Comparison of ENCODE assay signal across 16 cellular contexts in genomic region chr7:5472432-5473315, GRCh38. TPM values are rescaled to one million over a fixed set of nuclear protein-coding genes. Genes with fewer than 3 reads are reported as not detected.
A peak's percentile ranks its signal among the peaks of the same experiment; 100 is the strongest.
DNase-seq lines count a peak whose midpoint lies in the region; ATAC-seq, FAIRE-seq and TF ChIP-seq lines count a peak whose summit lies in the region.
"Had no signal": no experiment of that assay in that cellular context is flagged by ENCODE, and none has a peak within 500 bp of the region (broad histone marks: within the 10 kb centered on the region; RNA-seq: fewer than 3 reads in every experiment).

No MANE protein-coding gene starts in this region.

- H3K9me3 ChIP-seq in K562 (replicated peaks; ENCODE audit: control insufficient read depth, insufficient read depth, low read depth, low read length) (peaks cover 7% of the 10 kb centered on the region), ascending aorta (peaks cover 0 to 7% of the 10 kb centered on the region in 2 donors)
- no peaks in the 10 kb centered on the region for H3K9me3 ChIP-seq in effector memory CD4-positive, alpha-beta T cell (ENCODE audit: control insufficient read depth, low read length)
- H3K9me3 ChIP-seq: uterus had no signal

- H3K9ac ChIP-seq in K562 (ENCODE audit: insufficient read depth in 1 of 2, low read depth in 2 of 2, low read length in 2 of 2): peak overlapping the region in 1 of 2 experiments; percentile 71; a peak in 1 of 4 replicates

- H3K4me2 ChIP-seq in K562 (ENCODE audit: insufficient read depth, low read length): no peak overlapping the region

- ATAC-seq in K562: peak; percentile 97

- H4K20me1 ChIP-seq in K562 (replicated peaks; ENCODE audit: control insufficient read depth, insufficient read depth, low read length): no peaks in the 10 kb centered on the region

- CTCF ChIA-PET in K562 (lab: Yijun Ruan, JAX; ENCODE audit: low intra/inter-chr PET ratio): no interaction called here

- WGBS in K562 (ENCODE audit: insufficient coverage, low coverage, missing lambda C conversion rate): 67% methylated on average over 12 of the region's 20 CpGs

- peak overlapping the region; percentile 56; the same call in 2 of the 3 replicates for H3K27ac ChIP-seq in K562 (ENCODE audit: extremely low read depth, low read depth, low read length)
- H3K27ac ChIP-seq in ascending aorta: no peak overlapping the region
- H3K27ac ChIP-seq in effector memory CD4-positive, alpha-beta T cell (ENCODE audit: insufficient read depth, low read length, poor library complexity, severe bottlenecking): no peak overlapping the region
- H3K27ac ChIP-seq: uterus had no signal

- in situ Hi-C loops in K562 (cut with MboI): no loop called here

- DNase-seq in NCI-H345 treated with DMSO at 0.1 percent for 48 hours (lab: John Stamatoyannopoulos, UW; ENCODE audit: unreplicated experiment) (peak; percentile 100), NCI-H345 (lab: John Stamatoyannopoulos, UW) (no peak), H7 (peak; percentile 60), NOMO-1 treated with dmso at 0.1 percent for 144 hours (lab: John Stamatoyannopoulos, UW; ENCODE audit: unreplicated experiment) (peak; percentile 100), K562 (ENCODE audit: extremely low read depth in 1 of 4, low spot score in 3 of 4) (peak; percentile 74 to 86 (median 82)), GM20000 (ENCODE audit: low spot score) (no peak), ascending aorta (ENCODE audit: low spot score in 2 of 2) (no peak)
- DNase-seq in effector memory CD4-positive, alpha-beta T cell: no peak
- DNase-seq: EL; NCI-H226; nucleus accumbens; SHP77 treated with DMSO at 0.1 percent for 48 hours; stimulated activated naive CD4-positive, alpha-beta T cell treated with Interleukin-2 at 50 U/mL for 16 hours; uterus had no signal

- peak; percentile 75 to 90 for TF ChIP-seq RAD21 in K562 (CRISPR knock-in tag; conservative IDR thresholded peaks at IDR 0.05 in 1 of 2, IDR thresholded peaks at IDR 0.05 in 1 of 2)

- no peak for TF ChIP-seq POLR2A in K562 (conservative IDR thresholded peaks at IDR 0.05)

- H3K79me2 ChIP-seq in K562 (ENCODE audit: control insufficient read depth, insufficient read depth, low read length): no peaks in the 10 kb centered on the region

- TF ChIP-seq CTCF in K562 (IDR thresholded peaks at IDR 0.05 in 2 of 3, conservative IDR thresholded peaks at IDR 0.05 in 1 of 3; ENCODE audit: insufficient read depth in 2 of 3, low read depth in 1 of 3, low read length in 3 of 3): peak; percentile 68 to 79 (median 70)
- TF ChIP-seq CTCF in GM20000 (IDR thresholded peaks at IDR 0.05; ENCODE audit: extremely low read depth, missing control alignments): no peak
- no peak for TF ChIP-seq CTCF in ascending aorta (IDR thresholded peaks at IDR 0.05)

- no peaks in the 10 kb centered on the region for H3K36me3 ChIP-seq in H7 (replicated peaks; ENCODE audit: control insufficient read depth, insufficient read depth, low read length)
- H3K36me3 ChIP-seq in K562 (ENCODE audit: control insufficient read depth, insufficient read depth, low read length): no peaks in the 10 kb centered on the region
- H3K36me3 ChIP-seq in ascending aorta: no peaks in the 10 kb centered on the region
- peaks cover under 1% of the 10 kb centered on the region for H3K36me3 ChIP-seq in effector memory CD4-positive, alpha-beta T cell (ENCODE audit: control insufficient read depth, insufficient read depth, low read length)
- H3K36me3 ChIP-seq: uterus had no signal

- H3K9me1 ChIP-seq in K562 (ENCODE audit: control insufficient read depth, insufficient read depth, low read length): peaks cover 4% of the 10 kb centered on the region

- FAIRE-seq in K562 (lab: Jason Lieb, UNC): peak; percentile 96
- FAIRE-seq: endothelial cell of umbilical vein, GM12892 had no signal

- no TSS peak for BruUV-seq in K562 (replicated peaks; lab: Mats Ljungman, UMichigan)

- POLR2A ChIA-PET in K562 (lab: Yijun Ruan, JAX): interaction anchor here (0.6 kb wide), 1 partner anchor 109 kb away, joined by 3 read pairs; no protein-coding TSS in a partner anchor

- H3K4me3 ChIP-seq in H7 (ENCODE audit: insufficient read depth, low read depth, low read length) (no peak overlapping the region), K562 (no peak overlapping the region), ascending aorta (no peak overlapping the region)
- no peak overlapping the region for H3K4me3 ChIP-seq in effector memory CD4-positive, alpha-beta T cell (ENCODE audit: insufficient read depth, low read depth, low read length, poor library complexity, severe bottlenecking)
- H3K4me3 ChIP-seq: uterus had no signal

- intact Hi-C loops in K562 (cut with micrococcal nuclease) (loop anchor here (1.0 to 2.0 kb wide), 2 partner anchors 14 to 106 kb away; no protein-coding TSS in a partner anchor), ascending aorta (cut with DNase I) (no loop called here)

- peak; percentile 61; the same call in 1 of the 2 replicates for TF ChIP-seq EP300 in K562 (IDR thresholded peaks at IDR 0.05; ENCODE audit: low read length)

- 0 out of 2 replicates have a peak overlapping the region, but pooled peaks have one; percentile 18 for H2AFZ ChIP-seq in K562 (ENCODE audit: low read depth, low read length)

- H3K27me3 ChIP-seq in H7 (ENCODE audit: control insufficient read depth, insufficient read depth, low read length): no peaks in the 10 kb centered on the region
- H3K27me3 ChIP-seq in K562 (ENCODE audit: control insufficient read depth in 2 of 2, insufficient read depth in 2 of 2, low read length in 2 of 2): no peaks in the 10 kb centered on the region
- H3K27me3 ChIP-seq in ascending aorta: no peaks in the 10 kb centered on the region
- no peaks in the 10 kb centered on the region for H3K27me3 ChIP-seq in effector memory CD4-positive, alpha-beta T cell (replicated peaks; ENCODE audit: control insufficient read depth, insufficient read depth, low read length, poor library complexity, severe bottlenecking)
- H3K27me3 ChIP-seq: uterus had no signal

- H3K4me1 ChIP-seq in K562 (replicated peaks in 1 of 2; ENCODE audit: control insufficient read depth in 2 of 2, insufficient read depth in 2 of 2, low read length in 2 of 2) (peaks cover 3 to 35% of the 10 kb centered on the region in 2 experiments; a peak in 4 of 5 replicates), ascending aorta (peaks cover 0 to 3% of the 10 kb centered on the region in 2 donors)
- no peaks in the 10 kb centered on the region for H3K4me1 ChIP-seq in effector memory CD4-positive, alpha-beta T cell (ENCODE audit: control insufficient read depth, insufficient read depth, low read length, poor library complexity, severe bottlenecking)
- H3K4me1 ChIP-seq: uterus had no signal

RNA-seq across cellular contexts. Expression of gene FBXL18, which starts 40.9 kb away (rescaled TPM):
- 8.2 and 8.3 TPM in 2 replicates for total RNA-seq in H7 (2014; rRNA removed; shearing (Covaris generic))
- total RNA-seq in K562 (2011; cell fraction: chromatin; rRNA removed; ENCODE audit: low replicate concordance): 15.8 and 38.3 TPM in 2 replicates
- 22.5 and 24.8 TPM in 2 replicates for total RNA-seq in K562 (2011; cell fraction: nucleolus; rRNA removed)
- 13.9 and 14.8 TPM in 2 replicates for total RNA-seq in K562 (2011; cell fraction: nucleoplasm; rRNA removed)
- total RNA-seq in K562 (2014; rRNA removed) (3.5 and 4.5 TPM in 2 replicates), K562 (2014; rRNA removed; fragmentation: Illumina TruSeq; extraction: Trizol) (1.4 and 1.5 TPM in 2 replicates), K562 (2015; rRNA removed; fragmentation: Illumina TruSeq; extraction: Trizol) (2.6 and 2.7 TPM in 2 replicates), K562 (2021) (13.4 and 14.2 TPM in 2 replicates), ascending aorta (31.7 TPM)
- polyA plus RNA-seq in K562 (2011; rRNA removed) (1.2 and 3.0 TPM in 2 replicates), K562 (2014; fragmentation: Illumina TruSeq; extraction: Trizol) (2.2 and 3.2 TPM in 2 replicates), K562 (2014; fragmentation: Nextera tagmentation; extraction: Ambion mirVana) (under 1 TPM; 0.25 to 0.31 TPM), K562 (2014; rRNA removed) (5.2 and 5.7 TPM in 2 replicates)
- polyA plus RNA-seq in K562 (2011; cell fraction: cytosol; rRNA removed): 2.0 and 4.8 TPM in 2 replicates
- 3.8 and 7.6 TPM in 2 replicates for polyA plus RNA-seq in K562 (2011; cell fraction: nucleus; rRNA removed)
- polyA plus RNA-seq in K562 (2012): 5.4 and 6.2 TPM in 2 replicates
- polyA minus RNA-seq in K562 (2011; rRNA and poly(A)+ RNA removed): 1.7 and 2.2 TPM in 2 replicates
- 5.8 and 6.3 TPM in 2 replicates for polyA minus RNA-seq in K562 (2011; cell fraction: cytosol; rRNA and poly(A)+ RNA removed)
- polyA minus RNA-seq in K562 (2011; cell fraction: nucleus; rRNA and poly(A)+ RNA removed): 5.0 and 6.2 TPM in 2 replicates

RNA-seq across cellular contexts. Expression of gene TNRC18, which starts 49.0 kb away (rescaled TPM):
- 44.3 and 61.9 TPM in 2 replicates for total RNA-seq in H7 (2014; rRNA removed; shearing (Covaris generic))
- 41.9 and 74.6 TPM in 2 replicates for total RNA-seq in K562 (2011; cell fraction: chromatin; rRNA removed; ENCODE audit: low replicate concordance)
- total RNA-seq in K562 (2011; cell fraction: nucleolus; rRNA removed): 31.5 and 35.9 TPM in 2 replicates
- 35.6 and 54.7 TPM in 2 replicates for total RNA-seq in K562 (2011; cell fraction: nucleoplasm; rRNA removed)
- total RNA-seq in K562 (2014; rRNA removed): 14.3 and 18.0 TPM in 2 replicates
- 10.8 and 12.1 TPM in 2 replicates for total RNA-seq in K562 (2014; rRNA removed; fragmentation: Illumina TruSeq; extraction: Trizol)
- total RNA-seq in K562 (2015; rRNA removed; fragmentation: Illumina TruSeq; extraction: Trizol): 19.8 and 23.5 TPM in 2 replicates
- 29.8 and 43.2 TPM in 2 replicates for total RNA-seq in K562 (2021)
- polyA plus RNA-seq in K562 (2011; rRNA removed): 3.2 and 4.2 TPM in 2 replicates
- polyA plus RNA-seq in K562 (2011; cell fraction: cytosol; rRNA removed): 3.5 and 8.3 TPM in 2 replicates
- 12.6 and 17.1 TPM in 2 replicates for polyA plus RNA-seq in K562 (2011; cell fraction: nucleus; rRNA removed)
- 25.7 and 34.0 TPM in 2 replicates for polyA plus RNA-seq in K562 (2012)
- 22.3 and 22.7 TPM in 2 replicates for polyA plus RNA-seq in K562 (2014; fragmentation: Illumina TruSeq; extraction: Trizol)
- under 1 TPM; 0.03 TPM for polyA plus RNA-seq in K562 (2014; fragmentation: Nextera tagmentation; extraction: Ambion mirVana)
- polyA plus RNA-seq in K562 (2014; rRNA removed): 19.2 and 27.2 TPM in 2 replicates
- polyA minus RNA-seq in K562 (2011; rRNA and poly(A)+ RNA removed): 10.0 and 10.2 TPM in 2 replicates
- polyA minus RNA-seq in K562 (2011; cell fraction: cytosol; rRNA and poly(A)+ RNA removed): 18.2 and 26.2 TPM in 2 replicates
- polyA minus RNA-seq in K562 (2011; cell fraction: nucleus; rRNA and poly(A)+ RNA removed): 11.3 and 12.7 TPM in 2 replicates
- 240 TPM for total RNA-seq in ascending aorta

RNA-seq across cellular contexts. Expression of gene ACTB, which starts 57.7 kb away (rescaled TPM):
- total RNA-seq in H7 (2014; rRNA removed; shearing (Covaris generic)): 5,240 and 5,611 TPM in 2 replicates
- 442 and 814 TPM in 2 replicates for total RNA-seq in K562 (2011; cell fraction: chromatin; rRNA removed; ENCODE audit: low replicate concordance)
- 822 and 827 TPM in 2 replicates for total RNA-seq in K562 (2011; cell fraction: nucleolus; rRNA removed)
- 612 and 733 TPM in 2 replicates for total RNA-seq in K562 (2011; cell fraction: nucleoplasm; rRNA removed)
- total RNA-seq in K562 (2014; rRNA removed) (1,050 and 1,578 TPM in 2 replicates), K562 (2014; rRNA removed; fragmentation: Illumina TruSeq; extraction: Trizol) (1,330 and 1,372 TPM in 2 replicates), K562 (2015; rRNA removed; fragmentation: Illumina TruSeq; extraction: Trizol) (1,064 and 1,131 TPM in 2 replicates), K562 (2021) (3,434 and 3,475 TPM in 2 replicates), ascending aorta (9,307 TPM)
- polyA plus RNA-seq in K562 (2011; rRNA removed) (394 and 1,035 TPM in 2 replicates), K562 (2014; fragmentation: Illumina TruSeq; extraction: Trizol) (3,161 and 3,227 TPM in 2 replicates), K562 (2014; fragmentation: Nextera tagmentation; extraction: Ambion mirVana) (1,000 to 10,000 TPM; 1,484 to 2,232 TPM), K562 (2014; rRNA removed) (1,030 and 1,055 TPM in 2 replicates)
- polyA plus RNA-seq in K562 (2011; cell fraction: cytosol; rRNA removed): 886 and 917 TPM in 2 replicates
- polyA plus RNA-seq in K562 (2011; cell fraction: nucleus; rRNA removed): 1,199 and 1,212 TPM in 2 replicates
- polyA plus RNA-seq in K562 (2012): 3,171 and 3,886 TPM in 2 replicates
- 535 and 828 TPM in 2 replicates for polyA minus RNA-seq in K562 (2011; rRNA and poly(A)+ RNA removed)
- polyA minus RNA-seq in K562 (2011; cell fraction: cytosol; rRNA and poly(A)+ RNA removed): 1,311 and 2,256 TPM in 2 replicates
- polyA minus RNA-seq in K562 (2011; cell fraction: nucleus; rRNA and poly(A)+ RNA removed): 373 and 553 TPM in 2 replicates

Comparison
In these comparisons a context has a peak if more than half of its experiments do, and no peak if none do; other contexts are left out.
1. DNase-seq: peak in NCI-H345 treated with DMSO at 0.1 percent for 48 hours (single experiment), H7 (single experiment), NOMO-1 treated with dmso at 0.1 percent for 144 hours (single experiment) and K562 (4 of 4); none in NCI-H345 (single experiment), GM20000 (single experiment), ascending aorta (0 of 2) and effector memory CD4-positive, alpha-beta T cell (0 of 3).
2. CTCF ChIP-seq: peak in K562 (3 of 3); none in GM20000 (single experiment) and ascending aorta (0 of 3).